In genomic region chr5:111063709-111064322, GRCh38 we compare ENCODE assay signal across 9 cellular contexts. TPM values are rescaled to one million over a fixed set of nuclear protein-coding genes. Genes with fewer than 3 reads are reported as not detected.
A peak's percentile ranks its signal among the peaks of the same experiment; 100 is the strongest.
DNase-seq lines count a peak whose midpoint lies in the region; ATAC-seq and TF ChIP-seq lines count a peak whose summit lies in the region.
"Had no signal": no experiment of that assay in that cellular context is flagged by ENCODE, and none has a peak within 500 bp of the region (broad histone marks: within the 10 kb centered on the region; RNA-seq: fewer than 3 reads in every experiment).

No MANE protein-coding gene starts in this region.

- H3K27me3 ChIP-seq in foreskin keratinocyte (peaks cover 23% of the 10 kb centered on the region), uterus (peaks cover 0 to 12% of the 10 kb centered on the region in 2 donors)

- no peaks in the 10 kb centered on the region for H3K36me3 ChIP-seq in uterus

- ATAC-seq in GM21447 (IDR thresholded peaks at IDR 0.05; ENCODE audit: unreplicated experiment) (peak; percentile 75), foreskin keratinocyte (peak; percentile 89), GM18505 (IDR thresholded peaks at IDR 0.05; ENCODE audit: unreplicated experiment) (no peak)

- DNase-seq in DMS53 treated with DMSO at 0.1 percent for 48 hours (lab: John Stamatoyannopoulos, UW; ENCODE audit: unreplicated experiment) = peak; percentile 47
- peak; percentile 1 for DNase-seq in NCI-H526 treated with DMSO at 0.1 percent for 48 hours (lab: John Stamatoyannopoulos, UW)
- DNase-seq in foreskin keratinocyte = peak; percentile 32 to 66
- DNase-seq in SKM-1 treated with dmso at 0.1 percent for 144 hours (lab: John Stamatoyannopoulos, UW; ENCODE audit: unreplicated experiment) = no peak
- DNase-seq in NK-92 treated with Interleukin-12 subunit alpha and Interleukin-12 subunit beta, amount 100 ng/mL, for 24 hours (lab: John Stamatoyannopoulos, UW) = no peak
- DNase-seq in uterus = no peak

- TF ChIP-seq CTCF in foreskin keratinocyte (conservative IDR thresholded peaks at IDR 0.05) = peak; percentile 76
- no peak for TF ChIP-seq CTCF in uterus (IDR thresholded peaks at IDR 0.05)

- H3K4me3 ChIP-seq in uterus = no peak overlapping the region

- TF ChIP-seq POLR2A in uterus (IDR thresholded peaks at IDR 0.05) (no peak), GM18505 (IDR thresholded peaks at IDR 0.05; ENCODE audit: borderline replicate concordance, extremely low read depth, insufficient read depth, insufficient read length) (no peak)

- H3K9me3 ChIP-seq in uterus = no peaks in the 10 kb centered on the region

- no peaks in the 10 kb centered on the region for H3K4me1 ChIP-seq in foreskin keratinocyte
- H3K4me1 ChIP-seq in uterus = no peaks in the 10 kb centered on the region

- no peak overlapping the region for H3K27ac ChIP-seq in foreskin keratinocyte
- H3K27ac ChIP-seq in uterus = no peak overlapping the region

- intact Hi-C loops in uterus (cut with DNase I; ENCODE audit: low total_unique reads) = no loop called here

RNA-seq across cellular contexts. Expression of gene TSLP, which starts 7.7 kb away (rescaled TPM):
- total RNA-seq in foreskin keratinocyte = 0.18 TPM in 1 of 2 replicates, not detected in the other
- polyA plus RNA-seq in foreskin keratinocyte = 0.06 and 0.22 TPM in 2 replicates
- 1 to 10 TPM in 2 of 4 donors, under 1 TPM in 1, not detected in 1; 0.76 to 1.7 (median 1.2) TPM for total RNA-seq in uterus
- polyA plus RNA-seq: IgD-negative memory B cell had no signal

RNA-seq across cellular contexts. Expression of gene WDR36, which starts 28.3 kb away (rescaled TPM):
- total RNA-seq in foreskin keratinocyte (37.1 and 37.8 TPM in 2 replicates), uterus (10 to 100 TPM; 20.0 to 97.1 (median 29.4) TPM)
- 6.0 and 7.1 TPM in 2 replicates for polyA plus RNA-seq in foreskin keratinocyte

Comparison
In these comparisons a context has a peak if more than half of its experiments do, and no peak if none do; other contexts are left out.
1. DNase-seq: peak in DMS53 treated with DMSO at 0.1 percent for 48 hours (single experiment), NCI-H526 treated with DMSO at 0.1 percent for 48 hours (single experiment) and foreskin keratinocyte (2 of 2); none in SKM-1 treated with dmso at 0.1 percent for 144 hours (single experiment), NK-92 treated with Interleukin-12 subunit alpha and Interleukin-12 subunit beta, amount 100 ng/mL, for 24 hours (single experiment) and uterus (0 of 2).